Comparison of ENCODE assay signal across 5 cellular contexts in genomic region chr2:113333735-113334134, GRCh38. TPM values are rescaled to one million over a fixed set of nuclear protein-coding genes. Genes with fewer than 3 reads are reported as not detected.
"Had no signal": no experiment of that assay in that cellular context is flagged by ENCODE, and none has a peak within 500 bp of the region (broad histone marks: within the 10 kb centered on the region; RNA-seq: fewer than 3 reads in every experiment).

No MANE protein-coding gene starts in this region.

RNA-seq across cellular contexts. Expression of gene PAX8, which starts 55.0 kb away (rescaled TPM):
- total RNA-seq: occipital lobe, osteocyte, skeletal muscle tissue, smooth muscle cell had no signal
- polyA plus RNA-seq: neural cell, smooth muscle cell had no signal
